In the genomic region with DNA sequence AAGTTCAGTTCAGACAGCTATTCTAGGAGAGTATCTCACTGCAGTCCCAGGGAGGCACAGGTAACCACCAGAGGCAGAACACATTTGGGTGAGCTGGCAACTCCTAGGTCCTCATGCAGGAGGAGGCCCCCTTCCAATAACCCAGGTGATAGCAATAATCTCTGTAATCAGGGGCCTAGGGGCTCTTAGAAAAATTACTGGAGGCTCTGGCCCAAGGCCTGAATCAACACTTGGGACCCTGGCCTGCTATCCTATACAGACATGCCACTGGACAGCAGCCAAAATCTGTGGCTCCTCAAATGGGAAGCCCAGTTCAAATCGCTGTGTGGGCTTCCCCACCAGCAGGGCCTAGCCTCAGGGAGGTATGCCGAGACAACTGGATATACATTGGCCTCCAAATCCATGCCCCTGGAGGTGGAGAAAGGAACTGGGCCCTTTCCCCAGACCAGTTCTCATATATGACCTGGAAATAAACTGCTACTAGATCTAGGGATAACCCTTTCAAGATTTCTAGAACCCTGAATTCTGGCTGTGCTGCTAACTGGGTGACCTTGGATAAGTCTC, we compare ENCODE assay signal across 1 cellular context.
TF ChIP-seq lines count a peak whose summit lies in the region.

No MANE protein-coding gene starts in this region.

TF ChIP-seq in GM23338, 12 proteins besides CTCF, POLR2A, EP300 and RAD21 (continued from another document):
- TF ChIP-seq, protein P1, sequence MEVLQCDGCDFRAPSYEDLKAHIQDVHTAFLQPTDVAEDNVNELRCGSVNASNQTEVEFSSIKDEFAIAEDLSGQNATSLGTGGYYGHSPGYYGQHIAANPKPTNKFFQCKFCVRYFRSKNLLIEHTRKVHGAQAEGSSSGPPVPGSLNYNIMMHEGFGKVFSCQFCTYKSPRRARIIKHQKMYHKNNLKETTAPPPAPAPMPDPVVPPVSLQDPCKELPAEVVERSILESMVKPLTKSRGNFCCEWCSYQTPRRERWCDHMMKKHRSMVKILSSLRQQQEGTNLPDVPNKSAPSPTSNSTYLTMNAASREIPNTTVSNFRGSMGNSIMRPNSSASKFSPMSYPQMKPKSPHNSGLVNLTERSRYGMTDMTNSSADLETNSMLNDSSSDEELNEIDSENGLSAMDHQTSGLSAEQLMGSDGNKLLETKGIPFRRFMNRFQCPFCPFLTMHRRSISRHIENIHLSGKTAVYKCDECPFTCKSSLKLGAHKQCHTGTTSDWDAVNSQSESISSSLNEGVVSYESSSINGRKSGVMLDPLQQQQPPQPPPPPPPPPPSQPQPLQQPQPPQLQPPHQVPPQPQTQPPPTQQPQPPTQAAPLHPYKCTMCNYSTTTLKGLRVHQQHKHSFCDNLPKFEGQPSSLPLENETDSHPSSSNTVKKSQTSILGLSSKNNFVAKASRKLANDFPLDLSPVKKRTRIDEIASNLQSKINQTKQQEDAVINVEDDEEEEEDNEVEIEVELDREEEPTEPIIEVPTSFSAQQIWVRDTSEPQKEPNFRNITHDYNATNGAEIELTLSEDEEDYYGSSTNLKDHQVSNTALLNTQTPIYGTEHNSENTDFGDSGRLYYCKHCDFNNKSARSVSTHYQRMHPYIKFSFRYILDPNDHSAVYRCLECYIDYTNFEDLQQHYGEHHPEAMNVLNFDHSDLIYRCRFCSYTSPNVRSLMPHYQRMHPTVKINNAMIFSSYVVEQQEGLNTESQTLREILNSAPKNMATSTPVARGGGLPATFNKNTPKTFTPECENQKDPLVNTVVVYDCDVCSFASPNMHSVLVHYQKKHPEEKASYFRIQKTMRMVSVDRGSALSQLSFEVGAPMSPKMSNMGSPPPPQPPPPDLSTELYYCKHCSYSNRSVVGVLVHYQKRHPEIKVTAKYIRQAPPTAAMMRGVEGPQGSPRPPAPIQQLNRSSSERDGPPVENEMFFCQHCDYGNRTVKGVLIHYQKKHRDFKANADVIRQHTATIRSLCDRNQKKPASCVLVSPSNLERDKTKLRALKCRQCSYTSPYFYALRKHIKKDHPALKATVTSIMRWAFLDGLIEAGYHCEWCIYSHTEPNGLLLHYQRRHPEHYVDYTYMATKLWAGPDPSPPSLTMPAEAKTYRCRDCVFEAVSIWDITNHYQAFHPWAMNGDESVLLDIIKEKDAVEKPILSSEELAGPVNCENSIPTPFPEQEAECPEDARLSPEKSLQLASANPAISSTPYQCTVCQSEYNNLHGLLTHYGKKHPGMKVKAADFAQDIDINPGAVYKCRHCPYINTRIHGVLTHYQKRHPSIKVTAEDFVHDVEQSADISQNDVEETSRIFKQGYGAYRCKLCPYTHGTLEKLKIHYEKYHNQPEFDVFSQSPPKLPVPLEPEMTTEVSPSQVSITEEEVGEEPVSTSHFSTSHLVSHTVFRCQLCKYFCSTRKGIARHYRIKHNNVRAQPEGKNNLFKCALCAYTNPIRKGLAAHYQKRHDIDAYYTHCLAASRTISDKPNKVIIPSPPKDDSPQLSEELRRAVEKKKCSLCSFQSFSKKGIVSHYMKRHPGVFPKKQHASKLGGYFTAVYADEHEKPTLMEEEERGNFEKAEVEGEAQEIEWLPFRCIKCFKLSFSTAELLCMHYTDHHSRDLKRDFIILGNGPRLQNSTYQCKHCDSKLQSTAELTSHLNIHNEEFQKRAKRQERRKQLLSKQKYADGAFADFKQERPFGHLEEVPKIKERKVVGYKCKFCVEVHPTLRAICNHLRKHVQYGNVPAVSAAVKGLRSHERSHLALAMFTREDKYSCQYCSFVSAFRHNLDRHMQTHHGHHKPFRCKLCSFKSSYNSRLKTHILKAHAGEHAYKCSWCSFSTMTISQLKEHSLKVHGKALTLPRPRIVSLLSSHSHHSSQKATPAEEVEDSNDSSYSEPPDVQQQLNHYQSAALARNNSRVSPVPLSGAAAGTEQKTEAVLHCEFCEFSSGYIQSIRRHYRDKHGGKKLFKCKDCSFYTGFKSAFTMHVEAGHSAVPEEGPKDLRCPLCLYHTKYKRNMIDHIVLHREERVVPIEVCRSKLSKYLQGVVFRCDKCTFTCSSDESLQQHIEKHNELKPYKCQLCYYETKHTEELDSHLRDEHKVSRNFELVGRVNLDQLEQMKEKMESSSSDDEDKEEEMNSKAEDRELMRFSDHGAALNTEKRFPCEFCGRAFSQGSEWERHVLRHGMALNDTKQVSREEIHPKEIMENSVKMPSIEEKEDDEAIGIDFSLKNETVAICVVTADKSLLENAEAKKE (CRISPR knock-in tag; IDR thresholded peaks at IDR 0.05), result no peak
- TF ChIP-seq CREB1 (CRISPR knock-in tag; IDR thresholded peaks at IDR 0.05; ENCODE audit: low read depth), result no peak
- no peak for TF ChIP-seq JUNB (IDR thresholded peaks at IDR 0.05; ENCODE audit: unreplicated experiment)
- TF ChIP-seq POLR2AphosphoS5 (IDR thresholded peaks at IDR 0.05; ENCODE audit: low read depth), result no peak
- TF ChIP-seq, protein P2, sequence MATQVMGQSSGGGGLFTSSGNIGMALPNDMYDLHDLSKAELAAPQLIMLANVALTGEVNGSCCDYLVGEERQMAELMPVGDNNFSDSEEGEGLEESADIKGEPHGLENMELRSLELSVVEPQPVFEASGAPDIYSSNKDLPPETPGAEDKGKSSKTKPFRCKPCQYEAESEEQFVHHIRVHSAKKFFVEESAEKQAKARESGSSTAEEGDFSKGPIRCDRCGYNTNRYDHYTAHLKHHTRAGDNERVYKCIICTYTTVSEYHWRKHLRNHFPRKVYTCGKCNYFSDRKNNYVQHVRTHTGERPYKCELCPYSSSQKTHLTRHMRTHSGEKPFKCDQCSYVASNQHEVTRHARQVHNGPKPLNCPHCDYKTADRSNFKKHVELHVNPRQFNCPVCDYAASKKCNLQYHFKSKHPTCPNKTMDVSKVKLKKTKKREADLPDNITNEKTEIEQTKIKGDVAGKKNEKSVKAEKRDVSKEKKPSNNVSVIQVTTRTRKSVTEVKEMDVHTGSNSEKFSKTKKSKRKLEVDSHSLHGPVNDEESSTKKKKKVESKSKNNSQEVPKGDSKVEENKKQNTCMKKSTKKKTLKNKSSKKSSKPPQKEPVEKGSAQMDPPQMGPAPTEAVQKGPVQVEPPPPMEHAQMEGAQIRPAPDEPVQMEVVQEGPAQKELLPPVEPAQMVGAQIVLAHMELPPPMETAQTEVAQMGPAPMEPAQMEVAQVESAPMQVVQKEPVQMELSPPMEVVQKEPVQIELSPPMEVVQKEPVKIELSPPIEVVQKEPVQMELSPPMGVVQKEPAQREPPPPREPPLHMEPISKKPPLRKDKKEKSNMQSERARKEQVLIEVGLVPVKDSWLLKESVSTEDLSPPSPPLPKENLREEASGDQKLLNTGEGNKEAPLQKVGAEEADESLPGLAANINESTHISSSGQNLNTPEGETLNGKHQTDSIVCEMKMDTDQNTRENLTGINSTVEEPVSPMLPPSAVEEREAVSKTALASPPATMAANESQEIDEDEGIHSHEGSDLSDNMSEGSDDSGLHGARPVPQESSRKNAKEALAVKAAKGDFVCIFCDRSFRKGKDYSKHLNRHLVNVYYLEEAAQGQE (IDR thresholded peaks at IDR 0.05; ENCODE audit: unreplicated experiment), result no peak
- no peak for TF ChIP-seq EZH2 (IDR thresholded peaks at IDR 0.05; ENCODE audit: low read depth, unreplicated experiment)
- TF ChIP-seq, protein P3, sequence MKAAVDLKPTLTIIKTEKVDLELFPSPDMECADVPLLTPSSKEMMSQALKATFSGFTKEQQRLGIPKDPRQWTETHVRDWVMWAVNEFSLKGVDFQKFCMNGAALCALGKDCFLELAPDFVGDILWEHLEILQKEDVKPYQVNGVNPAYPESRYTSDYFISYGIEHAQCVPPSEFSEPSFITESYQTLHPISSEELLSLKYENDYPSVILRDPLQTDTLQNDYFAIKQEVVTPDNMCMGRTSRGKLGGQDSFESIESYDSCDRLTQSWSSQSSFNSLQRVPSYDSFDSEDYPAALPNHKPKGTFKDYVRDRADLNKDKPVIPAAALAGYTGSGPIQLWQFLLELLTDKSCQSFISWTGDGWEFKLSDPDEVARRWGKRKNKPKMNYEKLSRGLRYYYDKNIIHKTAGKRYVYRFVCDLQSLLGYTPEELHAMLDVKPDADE (IDR thresholded peaks at IDR 0.05), result no peak
